In genomic region chr6:138287144-138287955, GRCh38 we compare ENCODE assay signal across 8 cellular contexts.
DNase-seq lines count a peak whose midpoint lies in the region; ATAC-seq and TF ChIP-seq lines count a peak whose summit lies in the region.

No MANE protein-coding gene starts in this region.

- ATAC-seq in GM21360 (IDR thresholded peaks at IDR 0.05; ENCODE audit: unreplicated experiment): peak; percentile 78
- ATAC-seq in effector memory CD8-positive, alpha-beta T cell (replicated peaks): peak; percentile 57
- ATAC-seq in GM18907 (IDR thresholded peaks at IDR 0.05; ENCODE audit: unreplicated experiment): no peak

- H3K9me3 Mint-ChIP-seq in activated CD4-positive, alpha-beta T cell treated with anti-CD3 and anti-CD28 coated beads, Interleukin-2, amount 10 ng/mL, durations not matched to agents 24 days and 14 days: no peaks in the 10 kb centered on the region
- no peaks in the 10 kb centered on the region for H3K9me3 Mint-ChIP-seq in effector memory CD8-positive, alpha-beta T cell
- no peaks in the 10 kb centered on the region for H3K9me3 Mint-ChIP-seq in neural crest cell

- H3K36me3 Mint-ChIP-seq in activated CD4-positive, alpha-beta T cell treated with anti-CD3 and anti-CD28 coated beads, Interleukin-2, amount 10 ng/mL, durations not matched to agents 24 days and 14 days (ENCODE audit: low read depth): no peaks in the 10 kb centered on the region
- H3K36me3 Mint-ChIP-seq in effector memory CD8-positive, alpha-beta T cell (ENCODE audit: insufficient read depth): no peaks in the 10 kb centered on the region
- no peaks in the 10 kb centered on the region for H3K36me3 Mint-ChIP-seq in neural crest cell (ENCODE audit: low read depth)

- H3K27me3 Mint-ChIP-seq in activated CD4-positive, alpha-beta T cell treated with anti-CD3 and anti-CD28 coated beads, Interleukin-2, amount 10 ng/mL, durations not matched to agents 24 days and 14 days: no peaks in the 10 kb centered on the region
- H3K27me3 Mint-ChIP-seq in effector memory CD8-positive, alpha-beta T cell: peaks cover 7 to 8% of the 10 kb centered on the region in 2 donors
- H3K27me3 Mint-ChIP-seq in neural crest cell (ENCODE audit: low read depth): no peaks in the 10 kb centered on the region

- H3K27ac Mint-ChIP-seq in activated CD4-positive, alpha-beta T cell treated with anti-CD3 and anti-CD28 coated beads, Interleukin-2, amount 10 ng/mL, durations not matched to agents 24 days and 14 days: no peak overlapping the region
- H3K27ac Mint-ChIP-seq in effector memory CD8-positive, alpha-beta T cell: no peak overlapping the region
- H3K27ac Mint-ChIP-seq in neural crest cell (ENCODE audit: unreplicated experiment): no peak overlapping the region

- no peak overlapping the region for H3K4me3 Mint-ChIP-seq in activated CD4-positive, alpha-beta T cell treated with anti-CD3 and anti-CD28 coated beads, Interleukin-2, amount 10 ng/mL, durations not matched to agents 24 days and 14 days
- no peak overlapping the region for H3K4me3 Mint-ChIP-seq in effector memory CD8-positive, alpha-beta T cell
- H3K4me3 Mint-ChIP-seq in neural crest cell: no peak overlapping the region

- TF ChIP-seq CTCF in neural crest cell (conservative IDR thresholded peaks at IDR 0.05): peak; percentile 60

- intact Hi-C loops in activated CD4-positive, alpha-beta T cell treated with anti-CD3 and anti-CD28 coated beads, Interleukin-2, amount 10 ng/mL, durations not matched to agents 24 days and 14 days (cut with micrococcal nuclease): loop anchor here (1.0 kb wide), 1 partner anchor 171 kb away; no protein-coding TSS in a partner anchor

- peaks cover 2% of the 10 kb centered on the region for H3K4me1 Mint-ChIP-seq in activated CD4-positive, alpha-beta T cell treated with anti-CD3 and anti-CD28 coated beads, Interleukin-2, amount 10 ng/mL, durations not matched to agents 24 days and 14 days
- peaks cover 0 to 6% of the 10 kb centered on the region in 2 donors for H3K4me1 Mint-ChIP-seq in effector memory CD8-positive, alpha-beta T cell (ENCODE audit: low read depth in 2 of 2)
- H3K4me1 Mint-ChIP-seq in neural crest cell: no peaks in the 10 kb centered on the region

- DNase-seq in COLO668 (lab: John Stamatoyannopoulos, UW; ENCODE audit: unreplicated experiment) (peak; percentile 63), NCI-H1417 treated with DMSO at 0.1 percent for 48 hours (lab: John Stamatoyannopoulos, UW) (peak; percentile 26), neural crest cell (ENCODE audit: low read depth, low spot score) (no peak), hippocampal formation (lab: John Stamatoyannopoulos, UW) (no peak)
- peak; percentile 82 for DNase-seq in activated CD4-positive, alpha-beta T cell treated with anti-CD3 and anti-CD28 coated beads, Interleukin-2, amount 10 ng/mL, durations not matched to agents 24 days and 14 days
- peak; percentile 34 to 49 (median 36) for DNase-seq in effector memory CD8-positive, alpha-beta T cell

Comparison
In these comparisons a context has a peak if more than half of its experiments do, and no peak if none do; other contexts are left out.
1. DNase-seq: peak in COLO668 (single experiment), NCI-H1417 treated with DMSO at 0.1 percent for 48 hours (single experiment), activated CD4-positive, alpha-beta T cell treated with anti-CD3 and anti-CD28 coated beads, Interleukin-2, amount 10 ng/mL, durations not matched to agents 24 days and 14 days (single experiment) and effector memory CD8-positive, alpha-beta T cell (3 of 3); none in neural crest cell (single experiment) and hippocampal formation (0 of 2).